Comparison of ENCODE assay signal across 1 cellular context in genomic region chr1:8880068-8880676, GRCh38.
TF ChIP-seq lines count a peak whose summit lies in the region.

No MANE protein-coding gene starts in this region.

TF ChIP-seq in K562, 482 proteins besides CTCF, POLR2A, EP300 and RAD21 (continued from another document and continues in another):
- TF ChIP-seq CEBPZ (IDR thresholded peaks at IDR 0.05; ENCODE audit: borderline replicate concordance, low read depth, low read length) (no peak), MTF1 (CRISPR knock-in tag; IDR thresholded peaks at IDR 0.05; ENCODE audit: borderline replicate concordance) (no peak), GABPB2 (CRISPR knock-in tag; conservative IDR thresholded peaks at IDR 0.05) (no peak), NR4A1 (CRISPR knock-in tag; IDR thresholded peaks at IDR 0.05) (no peak), NR4A1 (tag; IDR thresholded peaks at IDR 0.05) (no peak), SRSF9 (IDR thresholded peaks at IDR 0.05; ENCODE audit: borderline replicate concordance, low read depth, low read length) (no peak), ZNF449 (CRISPR knock-in tag; IDR thresholded peaks at IDR 0.05) (no peak), ZC3H8 (IDR thresholded peaks at IDR 0.05) (no peak), RBM14 (IDR thresholded peaks at IDR 0.05; ENCODE audit: borderline replicate concordance, insufficient read depth, low read depth, low read length) (no peak), BRD4 (IDR thresholded peaks at IDR 0.05) (no peak), POLR2AphosphoS5 (IDR thresholded peaks at IDR 0.05; ENCODE audit: control insufficient read depth, insufficient read depth, low read depth, low read length) (peak; percentile 16; the same call in 1 of the 2 replicates), ZBTB43 (CRISPR knock-in tag; IDR thresholded peaks at IDR 0.05) (no peak), RB1 (IDR thresholded peaks at IDR 0.05; ENCODE audit: low read depth) (no peak), ZBTB2 (IDR thresholded peaks at IDR 0.05) (0 out of 2 replicates have a peak, but pooled peaks have one; percentile 27), FUS (optimal IDR thresholded peaks at IDR 0.05; ENCODE audit: low read depth, low read length) (no peak), FOXP1 (CRISPR knock-in tag; IDR thresholded peaks at IDR 0.05) (no peak), MAFG (tag; conservative IDR thresholded peaks at IDR 0.05) (peak; percentile 97), NR2F6 (CRISPR knock-in tag; IDR thresholded peaks at IDR 0.05) (no peak), SIN3A (IDR thresholded peaks at IDR 0.05; ENCODE audit: borderline replicate concordance in 2 of 2, control insufficient read depth in 1 of 2, low read depth in 2 of 2, low read length in 2 of 2) (no peak), ZNF79 (CRISPR knock-in tag; IDR thresholded peaks at IDR 0.05; ENCODE audit: low read depth) (no peak), HNRNPL (IDR thresholded peaks at IDR 0.05; ENCODE audit: low read depth, low read length) (no peak), ZNF77 (CRISPR knock-in tag; IDR thresholded peaks at IDR 0.05) (no peak), STAT5B (CRISPR knock-in tag; IDR thresholded peaks at IDR 0.05) (no peak), ZNF655 (CRISPR knock-in tag; IDR thresholded peaks at IDR 0.05) (no peak), CBX3 (IDR thresholded peaks at IDR 0.05; ENCODE audit: borderline replicate concordance in 1 of 2, low read length in 2 of 2) (peak in 1 of 2 experiments; percentile 64; a peak in 2 of 3 replicates), ZBTB11 (CRISPR knock-in tag; IDR thresholded peaks at IDR 0.05) (no peak), ZNF184 (CRISPR knock-in tag; IDR thresholded peaks at IDR 0.05) (no peak), TCF7L2 (IDR thresholded peaks at IDR 0.05; ENCODE audit: low read depth, low read length) (no peak), ATF4 (CRISPR knock-in tag; IDR thresholded peaks at IDR 0.05) (peak; percentile 16; the same call in 1 of the 2 replicates), KHSRP (IDR thresholded peaks at IDR 0.05) (no peak), KAT7 (CRISPR knock-in tag; IDR thresholded peaks at IDR 0.05; ENCODE audit: borderline replicate concordance) (no peak), RFX5 (IDR thresholded peaks at IDR 0.05; ENCODE audit: low read depth, low read length) (no peak), E2F4 (CRISPR knock-in tag; IDR thresholded peaks at IDR 0.05; ENCODE audit: low read depth) (no peak), TGIF2 (CRISPR knock-in tag; IDR thresholded peaks at IDR 0.05) (no peak), ZZZ3 (IDR thresholded peaks at IDR 0.05) (no peak), SREBF1 (IDR thresholded peaks at IDR 0.05; ENCODE audit: borderline replicate concordance, low read depth, low read length) (no peak), RREB1 (CRISPR knock-in tag; IDR thresholded peaks at IDR 0.05) (no peak), ZNF146 (CRISPR knock-in tag; IDR thresholded peaks at IDR 0.05; ENCODE audit: unreplicated experiment) (no peak), HBP1 (CRISPR knock-in tag; IDR thresholded peaks at IDR 0.05) (no peak), GABPB1 (CRISPR knock-in tag; IDR thresholded peaks at IDR 0.05) (no peak)
